ENCODE assay signal across 21 cellular contexts in genomic region chr5:34563269-34563668, GRCh38.
"Had no signal": no experiment of that assay in that cellular context is flagged by ENCODE, and none has a peak within 500 bp of the region (broad histone marks: within the 10 kb centered on the region; RNA-seq: fewer than 3 reads in every experiment).

No MANE protein-coding gene starts in this region.

- H3K4me3 ChIP-seq: cardiac muscle cell, gastroesophageal sphincter, hepatocyte, right atrium auricular region, upper lobe of left lung had no signal

- H2AFZ ChIP-seq: hepatocyte had no signal

- H3K9me3 ChIP-seq: gastroesophageal sphincter, right atrium auricular region, thoracic aorta, upper lobe of left lung had no signal

- H3K9me3 Mint-ChIP-seq: activated CD4-positive, alpha-beta T cell treated with anti-CD3 and anti-CD28 coated beads, Interleukin-2, amount 10 ng/mL, durations not matched to agents 7 days and 5 days; activated CD8-positive, alpha-beta T cell treated with anti-CD3 and anti-CD28 coated beads for 36 hours; activated naive CD4-positive, alpha-beta T cell treated with anti-CD3 and anti-CD28 coated beads, Interleukin-2, amount 50 U/mL, for 24 hours; activated naive CD8-positive, alpha-beta T cell treated with anti-CD3 and anti-CD28 coated beads, Interleukin-2, amount 50 U/mL, for 24 hours; activated T-helper 2 cell treated with anti-CD3 and anti-CD28 coated beads, Interferon-gamma antibody, Interleukin-2, Interleukin-4, amounts not matched to agents 10 μg/mL and 5 μg/mL and 100 μg/mL, durations not matched to agents 14 hours and 24 hours and 36 hours; mesothelial cell of epicardium; naive B cell; WTC11 had no signal

- H3K27me3 Mint-ChIP-seq: activated naive CD4-positive, alpha-beta T cell treated with anti-CD3 and anti-CD28 coated beads, Interleukin-2, amount 50 U/mL, for 24 hours; activated naive CD8-positive, alpha-beta T cell treated with anti-CD3 and anti-CD28 coated beads, Interleukin-2, amount 50 U/mL, for 24 hours had no signal

- H3K36me3 Mint-ChIP-seq: activated CD8-positive, alpha-beta memory T cell treated with anti-CD3 and anti-CD28 coated beads, Interleukin-2, amount 10 ng/mL, durations not matched to agents 7 days and 5 days; activated naive CD4-positive, alpha-beta T cell treated with anti-CD3 and anti-CD28 coated beads, Interleukin-2, amount 50 U/mL, for 24 hours; mesothelial cell of epicardium; naive B cell; WTC11 had no signal

- DNase-seq: activated CD4-positive, alpha-beta T cell treated with anti-CD3 and anti-CD28 coated beads for 1 hour; activated CD4-positive, alpha-beta T cell treated with anti-CD3 and anti-CD28 coated beads, Interleukin-2, amount 10 ng/mL, durations not matched to agents 7 days and 5 days; activated CD8-positive, alpha-beta memory T cell treated with anti-CD3 and anti-CD28 coated beads, Interleukin-2, amount 10 ng/mL, durations not matched to agents 7 days and 5 days; activated CD8-positive, alpha-beta T cell treated with anti-CD3 and anti-CD28 coated beads for 36 hours; activated naive CD8-positive, alpha-beta T cell treated with anti-CD3 and anti-CD28 coated beads, Interleukin-2, amount 50 U/mL, for 24 hours; activated T-cell treated with anti-CD3 and anti-CD28 coated beads, Interleukin-2, amount 50 U/mL, for 48 hours; left ventricle myocardium superior; naive B cell; nucleus accumbens; stimulated activated naive CD4-positive, alpha-beta T cell treated with Interleukin-2 at 50 U/mL for 16 hours; T-helper 2 cell had no signal

- H3K27me3 ChIP-seq: cardiac muscle cell, gastroesophageal sphincter, hepatocyte, right atrium auricular region, upper lobe of left lung had no signal

- H3K27ac Mint-ChIP-seq: activated CD4-positive, alpha-beta T cell treated with anti-CD3 and anti-CD28 coated beads, Interleukin-2, amount 10 ng/mL, durations not matched to agents 7 days and 5 days; activated CD8-positive, alpha-beta memory T cell treated with anti-CD3 and anti-CD28 coated beads, Interleukin-2, amount 10 ng/mL, durations not matched to agents 7 days and 5 days; activated CD8-positive, alpha-beta T cell treated with anti-CD3 and anti-CD28 coated beads for 36 hours; activated naive CD4-positive, alpha-beta T cell treated with anti-CD3 and anti-CD28 coated beads, Interleukin-2, amount 50 U/mL, for 24 hours; activated naive CD8-positive, alpha-beta T cell treated with anti-CD3 and anti-CD28 coated beads, Interleukin-2, amount 50 U/mL, for 24 hours; activated T-helper 2 cell treated with anti-CD3 and anti-CD28 coated beads, Interferon-gamma antibody, Interleukin-2, Interleukin-4, amounts not matched to agents 10 μg/mL and 5 μg/mL and 100 μg/mL, durations not matched to agents 14 hours and 24 hours and 36 hours; naive B cell; WTC11 had no signal

- ATAC-seq: activated CD8-positive, alpha-beta memory T cell treated with anti-CD3 and anti-CD28 coated beads, Interleukin-2, amount 10 ng/mL, durations not matched to agents 7 days and 5 days; activated CD8-positive, alpha-beta T cell treated with anti-CD3 and anti-CD28 coated beads for 36 hours; activated naive CD8-positive, alpha-beta T cell treated with anti-CD3 and anti-CD28 coated beads, Interleukin-2, amount 50 U/mL, for 24 hours had no signal

- H3K36me3 ChIP-seq: cardiac muscle cell, gastroesophageal sphincter, right atrium auricular region, thoracic aorta, upper lobe of left lung had no signal

- H3K4me3 Mint-ChIP-seq: activated CD4-positive, alpha-beta T cell treated with anti-CD3 and anti-CD28 coated beads, Interleukin-2, amount 10 ng/mL, durations not matched to agents 7 days and 5 days; activated CD8-positive, alpha-beta memory T cell treated with anti-CD3 and anti-CD28 coated beads, Interleukin-2, amount 10 ng/mL, durations not matched to agents 7 days and 5 days; activated CD8-positive, alpha-beta T cell treated with anti-CD3 and anti-CD28 coated beads for 36 hours; activated naive CD4-positive, alpha-beta T cell treated with anti-CD3 and anti-CD28 coated beads, Interleukin-2, amount 50 U/mL, for 24 hours; activated naive CD8-positive, alpha-beta T cell treated with anti-CD3 and anti-CD28 coated beads, Interleukin-2, amount 50 U/mL, for 24 hours; mesothelial cell of epicardium; naive B cell; WTC11 had no signal

- H3K4me1 Mint-ChIP-seq: activated CD4-positive, alpha-beta T cell treated with anti-CD3 and anti-CD28 coated beads, Interleukin-2, amount 10 ng/mL, durations not matched to agents 7 days and 5 days; activated CD8-positive, alpha-beta memory T cell treated with anti-CD3 and anti-CD28 coated beads, Interleukin-2, amount 10 ng/mL, durations not matched to agents 7 days and 5 days; activated naive CD4-positive, alpha-beta T cell treated with anti-CD3 and anti-CD28 coated beads, Interleukin-2, amount 50 U/mL, for 24 hours; activated naive CD8-positive, alpha-beta T cell treated with anti-CD3 and anti-CD28 coated beads, Interleukin-2, amount 50 U/mL, for 24 hours; naive B cell had no signal

- H3K4me1 ChIP-seq: upper lobe of left lung had no signal

- H3K27ac ChIP-seq: cardiac muscle cell, hepatocyte, upper lobe of left lung had no signal

- H3K4me2 ChIP-seq: hepatocyte had no signal

- H3K79me2 ChIP-seq: hepatocyte had no signal
